ENCODE assay signal across 8 cellular contexts in genomic region chr19:46515879-46516350, GRCh38. TPM values are rescaled to one million over a fixed set of nuclear protein-coding genes. Genes with fewer than 3 reads are reported as not detected.
DNase-seq lines count a peak whose midpoint lies in the region; TF ChIP-seq lines count a peak whose summit lies in the region.

No MANE protein-coding gene starts in this region.

- no peak overlapping the region for H2AFZ ChIP-seq in osteoblast (ENCODE audit: low read length)

- no peaks in the 10 kb centered on the region for H3K4me1 ChIP-seq in osteoblast (ENCODE audit: insufficient read depth, low read length)

- H3K27me3 Mint-ChIP-seq in T-helper 2 cell treated with Interferon-gamma antibody and Interleukin-4, amounts not matched to agents 5 μg/mL and 100 μg/mL, for 36 hours (ENCODE audit: low read depth) = peaks cover 11% of the 10 kb centered on the region

- DNase-seq in DMS 273 (lab: John Stamatoyannopoulos, UW; ENCODE audit: unreplicated experiment) = peak; percentile 84
- DNase-seq in DMS 273 treated with DMSO at 0.1 percent for 48 hours (lab: John Stamatoyannopoulos, UW) = no peak
- DNase-seq in HT-29 (ENCODE audit: low spot score) = peak; percentile 63
- peak; percentile 9 for DNase-seq in T-helper 2 cell treated with Interferon-gamma antibody and Interleukin-4, amounts not matched to agents 5 μg/mL and 100 μg/mL, for 36 hours (ENCODE audit: low spot score)
- no peak for DNase-seq in epithelial cell of proximal tubule (ENCODE audit: low read depth)
- DNase-seq in osteoblast (ENCODE audit: insufficient read length, low spot score, missing footprints) = peak; percentile 92
- DNase-seq in NCI-H2107 treated with DMSO at 0.1 percent for 48 hours (lab: John Stamatoyannopoulos, UW; ENCODE audit: unreplicated experiment) = no peak
- no peak for DNase-seq in cortex of kidney (lab: John Stamatoyannopoulos, UW)

- H3K4me2 ChIP-seq in osteoblast (ENCODE audit: insufficient read depth, low read length) = no peak overlapping the region

- no peak overlapping the region for H3K27ac Mint-ChIP-seq in T-helper 2 cell treated with Interferon-gamma antibody and Interleukin-4, amounts not matched to agents 5 μg/mL and 100 μg/mL, for 36 hours

- TF ChIP-seq CTCF in epithelial cell of proximal tubule (conservative IDR thresholded peaks at IDR 0.05; ENCODE audit: low read depth, low read length) = peak; percentile 70
- peak; percentile 76 for TF ChIP-seq CTCF in osteoblast (IDR thresholded peaks at IDR 0.05; ENCODE audit: extremely low read depth, low read depth, low read length)

- H3K4me3 Mint-ChIP-seq in T-helper 2 cell treated with Interferon-gamma antibody and Interleukin-4, amounts not matched to agents 5 μg/mL and 100 μg/mL, for 36 hours = no peak overlapping the region

- no peaks in the 10 kb centered on the region for H3K36me3 Mint-ChIP-seq in T-helper 2 cell treated with Interferon-gamma antibody and Interleukin-4, amounts not matched to agents 5 μg/mL and 100 μg/mL, for 36 hours (ENCODE audit: low read depth)

- H3K27ac ChIP-seq in osteoblast (ENCODE audit: low read depth, low read length) = no peak overlapping the region

- no peak overlapping the region for H3K4me3 ChIP-seq in epithelial cell of proximal tubule (ENCODE audit: low read depth, low read length)
- no peak overlapping the region for H3K4me3 ChIP-seq in osteoblast (ENCODE audit: insufficient read depth, low read length)

- H3K27me3 ChIP-seq in osteoblast (ENCODE audit: insufficient read depth, low read length) = no peaks in the 10 kb centered on the region

- no peaks in the 10 kb centered on the region for H3K9me3 Mint-ChIP-seq in T-helper 2 cell treated with Interferon-gamma antibody and Interleukin-4, amounts not matched to agents 5 μg/mL and 100 μg/mL, for 36 hours

- H3K79me2 ChIP-seq in osteoblast (ENCODE audit: insufficient read depth, low read length) = no peaks in the 10 kb centered on the region

- peaks cover 8% of the 10 kb centered on the region for H3K9me3 ChIP-seq in osteoblast (ENCODE audit: low read depth, low read length)

- H4K20me1 ChIP-seq in osteoblast (ENCODE audit: insufficient read depth, low read length) = no peaks in the 10 kb centered on the region

- H3K36me3 ChIP-seq in osteoblast (ENCODE audit: insufficient read depth, low read length) = no peaks in the 10 kb centered on the region

- peaks cover 20% of the 10 kb centered on the region for H3K4me1 Mint-ChIP-seq in T-helper 2 cell treated with Interferon-gamma antibody and Interleukin-4, amounts not matched to agents 5 μg/mL and 100 μg/mL, for 36 hours (ENCODE audit: low read depth)

RNA-seq across cellular contexts. Expression of gene PNMA8B, which starts 20.2 kb away (rescaled TPM):
- total RNA-seq in HT-29 (2014; rRNA removed; shearing (Covaris generic)) = not detected in 2 replicates
- total RNA-seq in epithelial cell of proximal tubule (0.36 and 0.92 TPM in 2 replicates), osteoblast (0.72 and 1.2 TPM in 2 replicates)

RNA-seq across cellular contexts. Expression of gene PNMA8A, which starts 44.6 kb away (rescaled TPM):
- not detected in 2 replicates for total RNA-seq in HT-29 (2014; rRNA removed; shearing (Covaris generic))
- total RNA-seq in epithelial cell of proximal tubule = 4.3 and 7.4 TPM in 2 replicates
- 2.1 and 2.2 TPM in 2 replicates for total RNA-seq in osteoblast

Comparison
In these comparisons a context has a peak if more than half of its experiments do, and no peak if none do; other contexts are left out.
1. DNase-seq: peak in DMS 273 (single experiment), HT-29 (single experiment), T-helper 2 cell treated with Interferon-gamma antibody and Interleukin-4, amounts not matched to agents 5 μg/mL and 100 μg/mL, for 36 hours (single experiment) and osteoblast (single experiment); none in DMS 273 treated with DMSO at 0.1 percent for 48 hours (single experiment), epithelial cell of proximal tubule (single experiment), NCI-H2107 treated with DMSO at 0.1 percent for 48 hours (single experiment) and cortex of kidney (single experiment).